Comparison of ENCODE assay signal across 1 cellular context in the genomic region with DNA sequence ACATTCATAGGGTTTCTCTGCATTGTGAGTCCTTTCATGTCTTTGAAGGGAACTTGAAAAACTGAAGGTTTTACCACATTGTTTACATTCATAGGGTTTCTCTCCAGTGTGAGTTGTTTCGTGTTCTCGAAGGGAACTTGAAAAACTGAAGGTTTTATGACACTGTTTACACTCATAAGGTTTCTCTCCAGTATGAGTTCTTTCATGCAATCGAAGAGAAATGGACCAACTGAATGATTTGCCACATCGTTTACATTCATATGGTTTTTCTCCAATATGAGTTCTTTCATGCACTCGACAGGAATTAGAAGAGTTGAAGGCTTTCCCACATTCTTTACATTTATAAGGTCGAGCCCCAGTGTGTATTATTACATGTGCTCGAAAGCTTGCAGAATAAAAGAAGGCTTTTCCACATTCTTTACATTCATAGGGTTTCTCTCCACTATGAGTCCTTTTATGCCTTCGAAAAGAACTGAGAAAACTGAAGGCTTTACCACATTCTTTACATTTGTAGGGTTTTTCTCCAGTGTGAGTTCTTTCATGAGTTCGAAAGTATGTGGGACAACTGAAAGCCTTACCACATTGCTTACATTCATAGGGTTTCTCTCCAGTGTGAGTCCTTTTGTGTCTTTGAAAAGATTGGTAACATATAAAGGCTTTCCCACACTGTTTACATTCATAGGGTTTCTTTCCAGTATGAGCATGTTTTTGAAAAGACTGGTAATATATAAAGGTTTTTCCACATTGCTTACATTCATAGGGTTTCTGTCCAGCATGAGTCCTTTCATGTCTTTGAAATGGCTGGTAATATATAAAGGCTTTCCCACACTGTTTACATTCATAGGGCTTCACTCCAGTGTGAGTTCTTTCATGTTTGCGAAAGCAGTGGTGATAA.
TF ChIP-seq lines count a peak whose summit lies in the region.

No MANE protein-coding gene starts in this region.

TF ChIP-seq in HCT116, 20 proteins besides CTCF, POLR2A, EP300 and RAD21:
- TF ChIP-seq, protein P1, sequence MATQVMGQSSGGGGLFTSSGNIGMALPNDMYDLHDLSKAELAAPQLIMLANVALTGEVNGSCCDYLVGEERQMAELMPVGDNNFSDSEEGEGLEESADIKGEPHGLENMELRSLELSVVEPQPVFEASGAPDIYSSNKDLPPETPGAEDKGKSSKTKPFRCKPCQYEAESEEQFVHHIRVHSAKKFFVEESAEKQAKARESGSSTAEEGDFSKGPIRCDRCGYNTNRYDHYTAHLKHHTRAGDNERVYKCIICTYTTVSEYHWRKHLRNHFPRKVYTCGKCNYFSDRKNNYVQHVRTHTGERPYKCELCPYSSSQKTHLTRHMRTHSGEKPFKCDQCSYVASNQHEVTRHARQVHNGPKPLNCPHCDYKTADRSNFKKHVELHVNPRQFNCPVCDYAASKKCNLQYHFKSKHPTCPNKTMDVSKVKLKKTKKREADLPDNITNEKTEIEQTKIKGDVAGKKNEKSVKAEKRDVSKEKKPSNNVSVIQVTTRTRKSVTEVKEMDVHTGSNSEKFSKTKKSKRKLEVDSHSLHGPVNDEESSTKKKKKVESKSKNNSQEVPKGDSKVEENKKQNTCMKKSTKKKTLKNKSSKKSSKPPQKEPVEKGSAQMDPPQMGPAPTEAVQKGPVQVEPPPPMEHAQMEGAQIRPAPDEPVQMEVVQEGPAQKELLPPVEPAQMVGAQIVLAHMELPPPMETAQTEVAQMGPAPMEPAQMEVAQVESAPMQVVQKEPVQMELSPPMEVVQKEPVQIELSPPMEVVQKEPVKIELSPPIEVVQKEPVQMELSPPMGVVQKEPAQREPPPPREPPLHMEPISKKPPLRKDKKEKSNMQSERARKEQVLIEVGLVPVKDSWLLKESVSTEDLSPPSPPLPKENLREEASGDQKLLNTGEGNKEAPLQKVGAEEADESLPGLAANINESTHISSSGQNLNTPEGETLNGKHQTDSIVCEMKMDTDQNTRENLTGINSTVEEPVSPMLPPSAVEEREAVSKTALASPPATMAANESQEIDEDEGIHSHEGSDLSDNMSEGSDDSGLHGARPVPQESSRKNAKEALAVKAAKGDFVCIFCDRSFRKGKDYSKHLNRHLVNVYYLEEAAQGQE (IDR thresholded peaks at IDR 0.05; ENCODE audit: low read depth), result no peak
- TF ChIP-seq ZNF274 (IDR thresholded peaks at IDR 0.05; ENCODE audit: low read depth, low read length), result peak; percentile 91
